In genomic region chr6:83511901-83512681, GRCh38 we compare ENCODE assay signal across 8 cellular contexts. TPM values are rescaled to one million over a fixed set of nuclear protein-coding genes. Genes with fewer than 3 reads are reported as not detected.
DNase-seq lines count a peak whose midpoint lies in the region; ATAC-seq and TF ChIP-seq lines count a peak whose summit lies in the region.

PRSS35 (plus strand) TSS chr6:83512534; CDS start chr6:83523442, 10,908 bp downstream.

- DNase-seq in activated CD4-positive, alpha-beta T cell treated with anti-CD3 and anti-CD28 coated beads, Interleukin-2, amount 50 U/mL, for 48 hours = peak; percentile 11 to 21
- no peak for DNase-seq in activated CD4-positive, alpha-beta T cell treated with anti-CD3 and anti-CD28 coated beads, Interleukin-2, amount 50 U/mL, for 4 hours
- DNase-seq in Panc1 (ENCODE audit: low read depth, low spot score) (no peak), choroid plexus epithelial cell (ENCODE audit: low read depth) (peak; percentile 60), left colon (peak in 1 of 2 donors; percentile 58), cerebellar nuclear complex (lab: John Stamatoyannopoulos, UW) (no peak)
- DNase-seq in stimulated activated naive CD8-positive, alpha-beta T cell treated with anti-CD3 and anti-CD28 coated beads, Interleukin-15, Interleukin-2, amounts not matched to agents 100 U/mL and 50 U/mL, for 24 hours = peak; percentile 32

- peak; percentile 56 for ATAC-seq in HG03095 (IDR thresholded peaks at IDR 0.05; ENCODE audit: unreplicated experiment)
- peak; percentile 92 for ATAC-seq in Panc1
- peak; percentile 92 for ATAC-seq in left colon
- ATAC-seq in stimulated activated naive CD8-positive, alpha-beta T cell treated with anti-CD3 and anti-CD28 coated beads, Interleukin-15, Interleukin-2, amounts not matched to agents 100 U/mL and 50 U/mL, for 24 hours = peak; percentile 26

- H3K27ac ChIP-seq in Panc1 (ENCODE audit: low read length) = no peak within 1 kb of the TSS

- POLR2A ChIA-PET in Panc1 (lab: Charles Lee) = interaction anchor here (0.7 kb wide), 1 partner anchor 99 kb away, joined by 4 read pairs; no protein-coding TSS in a partner anchor

- intact Hi-C loops in Panc1 (cut with micrococcal nuclease; ENCODE audit: unreplicated experiment) (loop anchor here (1.0 to 5.0 kb wide), 2 partner anchors 290 to 445 kb away; partner anchors contain the start of genes DOP1A and UBE3D), left colon (cut with DNase I, micrococcal nuclease) (loop anchor here (5.0 to 10.0 kb wide), 3 partner anchors 95 to 290 kb away; no protein-coding TSS in a partner anchor)

- H3K9me3 ChIP-seq in Panc1 (ENCODE audit: control insufficient read depth, insufficient read depth, low read depth, low read length) = no peaks in the 10 kb centered on the region

- H3K4me1 ChIP-seq in Panc1 (ENCODE audit: control insufficient read depth, insufficient read depth, low read length) = no peaks in the 10 kb centered on the region

- CTCF ChIA-PET in Panc1 (lab: Charles Lee) = interaction anchor here (0.6 to 2.6 kb wide), 10 partner anchors 32 to 852 kb away, joined by 3 to 10 read pairs (median 6); partner anchors contain the start of genes DOP1A and ME1

- no TSS peak for BruUV-seq in Panc1 (replicated peaks; lab: Mats Ljungman, UMichigan)

- in situ Hi-C loops in Panc1 (cut with HindIII; ENCODE audit: low pct_unique_long_range_greater_than_20kb, low sequenced_read_pairs) = loop anchor here (25.0 kb wide), 1 partner anchor 425 kb away; no protein-coding TSS in a partner anchor

- H3K4me3 ChIP-seq in Panc1 (ENCODE audit: low read depth in 2 of 2, low read length in 2 of 2) (peak within 1 kb of the TSS; percentile 42 to 71), choroid plexus epithelial cell (ENCODE audit: low read depth, low read length) (peak within 1 kb of the TSS; percentile 63)

- TF ChIP-seq CTCF in Panc1 (IDR thresholded peaks at IDR 0.05) (peak; percentile 92), choroid plexus epithelial cell (conservative IDR thresholded peaks at IDR 0.05; ENCODE audit: low read depth, low read length) (peak; percentile 95)

- peaks cover 7% of the 10 kb centered on the region; the same call in 1 of the 2 replicates for H3K27me3 ChIP-seq in Panc1 (ENCODE audit: control insufficient read depth, insufficient read depth, low read length)

- H3K36me3 ChIP-seq in Panc1 (ENCODE audit: control insufficient read depth, insufficient read depth, low read length) = no peaks in the 10 kb centered on the region

RNA-seq across cellular contexts. Expression of gene PRSS35, which starts in this region (rescaled TPM):
- 0.10 TPM for total RNA-seq in Panc1 (2021; ENCODE audit: unreplicated experiment)
- not detected for polyA plus RNA-seq in Panc1 (2012; ENCODE audit: insufficient read length)
- not detected for total RNA-seq in left colon

Comparison
In these comparisons a context has a peak if more than half of its experiments do, and no peak if none do; other contexts are left out.
1. DNase-seq: peak in activated CD4-positive, alpha-beta T cell treated with anti-CD3 and anti-CD28 coated beads, Interleukin-2, amount 50 U/mL, for 48 hours (2 of 2), choroid plexus epithelial cell (single experiment) and stimulated activated naive CD8-positive, alpha-beta T cell treated with anti-CD3 and anti-CD28 coated beads, Interleukin-15, Interleukin-2, amounts not matched to agents 100 U/mL and 50 U/mL, for 24 hours (single experiment); none in activated CD4-positive, alpha-beta T cell treated with anti-CD3 and anti-CD28 coated beads, Interleukin-2, amount 50 U/mL, for 4 hours (0 of 2), Panc1 (single experiment) and cerebellar nuclear complex (0 of 2).
2. Peak in ATAC-seq and H3K4me3 ChIP-seq in Panc1; RNA of the gene not detected or under 1 TPM.
3. Peak in ATAC-seq in left colon; RNA of the gene not detected or under 1 TPM.
4. ATAC-seq: peak in every context shown above with its lines; median percentile 92 in Panc1; 92 in left colon; 56 in HG03095; 26 in stimulated activated naive CD8-positive, alpha-beta T cell treated with anti-CD3 and anti-CD28 coated beads, Interleukin-15, Interleukin-2, amounts not matched to agents 100 U/mL and 50 U/mL, for 24 hours.